ENCODE assay signal across 8 cellular contexts in the genomic region with DNA sequence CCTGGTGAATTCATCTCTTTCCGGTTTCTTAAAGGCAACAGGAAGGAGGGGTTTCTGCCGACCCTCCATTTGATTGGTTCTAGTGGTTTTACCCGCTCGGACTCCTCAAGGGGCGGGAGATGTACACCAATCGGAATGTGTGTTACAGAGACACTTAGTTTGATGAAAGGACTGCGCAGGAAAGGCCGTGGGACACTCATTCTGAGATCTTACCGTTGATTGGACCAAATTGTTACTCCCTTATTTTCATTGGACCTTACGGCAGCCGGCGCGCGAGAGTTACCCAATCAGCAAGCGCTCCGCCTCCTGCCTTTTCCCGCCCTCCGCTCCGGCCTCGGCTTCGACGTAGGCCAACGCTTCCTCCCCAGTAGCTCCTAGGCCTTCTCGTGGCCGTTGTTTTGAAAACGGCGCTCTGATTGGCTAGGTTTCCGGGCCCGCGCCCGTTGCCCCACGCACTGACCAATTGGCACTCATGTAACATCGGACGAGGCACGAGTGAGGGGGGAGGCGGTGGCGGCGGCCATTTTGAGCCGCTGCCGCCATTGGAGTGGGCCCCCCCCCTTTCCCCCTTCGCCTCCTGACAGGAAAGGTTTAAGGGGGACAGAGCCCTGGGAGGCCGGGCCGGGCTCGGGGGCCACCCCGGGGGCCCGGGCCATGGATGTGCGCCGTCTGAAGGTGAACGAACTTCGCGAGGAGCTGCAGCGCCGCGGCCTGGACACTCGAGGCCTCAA.
DNase-seq lines count a peak whose midpoint lies in the region; ATAC-seq and FAIRE-seq lines count a peak whose summit lies in the region.

A gene (plus strand): TSS at position 523 of the 731 bp plus-strand sequence. CDS start 132 bp downstream, at position 655.

- ATAC-seq in HG03460 (IDR thresholded peaks at IDR 0.05; ENCODE audit: unreplicated experiment) = peak; percentile 67

- peak within 1 kb of the TSS; percentile 92 for H3K4me2 ChIP-seq in BLaER1

- peak; percentile 98 for FAIRE-seq in colon (lab: Jason Lieb, UNC)

- no peaks in the 10 kb centered on the region for H3K27me3 ChIP-seq in BLaER1

- DNase-seq in GM19240 (ENCODE audit: insufficient read length, low spot score) (peak; percentile 88), NCI-H526 (lab: John Stamatoyannopoulos, UW) (peak; percentile 100), kidney glomerular epithelial cell (lab: John Stamatoyannopoulos, UW) (peak; percentile 100)
- DNase-seq in activated CD4-positive, alpha-beta T cell treated with anti-CD3 and anti-CD28 coated beads for 48 hours = peak; percentile 99
- peak; percentile 97 to 99 for DNase-seq in stimulated activated CD4-positive, alpha-beta T cell treated with anti-CD3 and anti-CD28 coated beads, Interleukin-1b, Interleukin-23, amount 100 ng/mL, for 1 hour (ENCODE audit: low read depth in 2 of 2)

- H3K9ac ChIP-seq in BLaER1 = peak within 1 kb of the TSS; percentile 100

- H3K27ac ChIP-seq in BLaER1 = peak within 1 kb of the TSS; percentile 100

- peak within 1 kb of the TSS; percentile 86 for H3K4me3 ChIP-seq in BLaER1

- peaks cover 25% of the 10 kb centered on the region for H3K36me3 ChIP-seq in BLaER1

- H3K9me3 ChIP-seq in BLaER1 = no peaks in the 10 kb centered on the region

- H3K4me1 ChIP-seq in BLaER1 = peaks cover 34% of the 10 kb centered on the region

- peaks cover 37% of the 10 kb centered on the region for H4K20me1 ChIP-seq in BLaER1

Comparison
In these comparisons a context has a peak if more than half of its experiments do, and no peak if none do; other contexts are left out.
1. Peak in every context shown above with its lines: DNase-seq, ATAC-seq, H3K4me3 ChIP-seq and H3K27ac ChIP-seq.